8 cellular contexts compared by ENCODE assay signal in the genomic region with DNA sequence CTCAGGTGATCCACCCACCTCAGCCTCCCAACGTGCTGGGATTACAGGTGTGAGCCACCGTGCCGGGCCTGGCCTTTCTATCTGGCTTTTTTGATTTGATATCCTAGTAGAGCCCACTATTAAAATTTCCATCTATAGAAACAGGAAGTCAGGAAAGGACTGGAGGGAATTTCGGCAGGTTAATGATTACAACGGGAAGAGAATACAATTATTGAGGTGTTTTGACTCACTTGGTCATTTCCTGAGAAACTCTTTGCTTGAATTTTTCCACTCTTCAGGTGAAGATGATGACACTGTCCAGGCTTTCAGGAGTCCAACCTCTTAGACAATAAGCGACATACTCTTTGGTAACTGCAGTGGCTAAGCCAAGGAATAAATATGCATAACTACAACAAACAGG. TPM values are rescaled to one million over a fixed set of nuclear protein-coding genes. Genes with fewer than 3 reads are reported as not detected.
DNase-seq lines count a peak whose midpoint lies in the region; ATAC-seq and TF ChIP-seq lines count a peak whose summit lies in the region.

No MANE protein-coding gene starts in this region.

- no peak for DNase-seq in heart left ventricle
- no peak for DNase-seq in cardiac septum (ENCODE audit: low spot score)
- no peak for DNase-seq in MCF 10A (ENCODE audit: unreplicated experiment)
- no peak for DNase-seq in mesothelial cell of epicardium (ENCODE audit: low spot score in 2 of 2, unreplicated experiment in 2 of 2)
- no peak for DNase-seq in OCI-M2 (lab: John Stamatoyannopoulos, UW; ENCODE audit: unreplicated experiment)
- no peak for DNase-seq in effector CD4-positive, alpha-beta T cell

- H3K27me3 Mint-ChIP-seq in MCF 10A (ENCODE audit: insufficient read depth, unreplicated experiment) (no peaks in the 10 kb centered on the region), mesothelial cell of epicardium (ENCODE audit: low read depth) (no peaks in the 10 kb centered on the region)

- H3K4me3 ChIP-seq in heart left ventricle: peak overlapping the region in 9 of 12 donors; percentile 82 to 95 (median 92)
- peak overlapping the region; percentile 90 for H3K4me3 ChIP-seq in urinary bladder (ENCODE audit: low read depth, low read length)

- no peaks in the 10 kb centered on the region for H3K27me3 ChIP-seq in heart left ventricle

- WGBS in heart left ventricle, 4 donors: 76 to 81% (median 80%) methylated on average over 6 of the region's 6 CpGs
- 81% methylated on average over 6 of the region's 6 CpGs for WGBS in urinary bladder

- POLR2A ChIA-PET in MCF 10A (lab: Yijun Ruan, JAX): interaction anchor here (0.6 to 4.6 kb wide), 28 partner anchors 9 to 413 kb away, joined by 3 to 86 read pairs (median 4); no protein-coding TSS in a partner anchor

- H3K4me1 Mint-ChIP-seq in MCF 10A (ENCODE audit: insufficient read depth, unreplicated experiment): peaks cover 16% of the 10 kb centered on the region
- H3K4me1 Mint-ChIP-seq in mesothelial cell of epicardium: peaks cover 32% of the 10 kb centered on the region

- ATAC-seq in heart left ventricle (no peak), HG03469 (IDR thresholded peaks at IDR 0.05; ENCODE audit: unreplicated experiment) (no peak)

- H3K4me1 ChIP-seq in heart left ventricle: peaks cover 0 to 37% (median 21%) of the 10 kb centered on the region in 12 donors
- no peaks in the 10 kb centered on the region for H3K4me1 ChIP-seq in urinary bladder (ENCODE audit: insufficient read depth)

- peaks cover 0 to 7% (median 0%) of the 10 kb centered on the region in 9 donors for H3K36me3 ChIP-seq in heart left ventricle
- H3K36me3 ChIP-seq in urinary bladder (ENCODE audit: insufficient read depth): no peaks in the 10 kb centered on the region

- H3K36me3 Mint-ChIP-seq in MCF 10A (ENCODE audit: insufficient read depth, unreplicated experiment) (peaks cover 7% of the 10 kb centered on the region), mesothelial cell of epicardium (peaks cover under 1% of the 10 kb centered on the region)

- intact Hi-C loops in heart left ventricle (cut with DNase I) (loop anchor here in 7 of 10 donors (2.0 to 10.0 kb wide), 8 partner anchors 76 to 432 kb away; no protein-coding TSS in a partner anchor), cardiac septum (cut with DNase I) (no loop called here), MCF 10A (cut with micrococcal nuclease) (loop anchor here (5.0 kb wide), 1 partner anchor 164 kb away; no protein-coding TSS in a partner anchor)

- H3K27ac Mint-ChIP-seq in MCF 10A (ENCODE audit: low read depth, unreplicated experiment): peak overlapping the region; percentile 99
- H3K27ac Mint-ChIP-seq in mesothelial cell of epicardium: peak overlapping the region; percentile 99

- peak overlapping the region; percentile 85 for H3K4me3 Mint-ChIP-seq in MCF 10A (ENCODE audit: unreplicated experiment)
- H3K4me3 Mint-ChIP-seq in mesothelial cell of epicardium: peak overlapping the region; percentile 94

- no peaks in the 10 kb centered on the region for H3K9me3 ChIP-seq in heart left ventricle

- no peak for TF ChIP-seq POLR2A in heart left ventricle (IDR thresholded peaks at IDR 0.05)

- no TSS peak for BruUV-seq in MCF 10A (replicated peaks; lab: Mats Ljungman, UMichigan)

- H3K9me3 Mint-ChIP-seq in MCF 10A (ENCODE audit: unreplicated experiment): no peaks in the 10 kb centered on the region
- H3K9me3 Mint-ChIP-seq in mesothelial cell of epicardium: no peaks in the 10 kb centered on the region

- no peak for TF ChIP-seq CTCF in heart left ventricle (IDR thresholded peaks at IDR 0.05)
- TF ChIP-seq CTCF in MCF 10A (IDR thresholded peaks at IDR 0.05; ENCODE audit: unreplicated experiment): no peak
- no peak for TF ChIP-seq CTCF in mesothelial cell of epicardium (IDR thresholded peaks at IDR 0.05; ENCODE audit: unreplicated experiment)

- H3K27ac ChIP-seq in heart left ventricle: peak overlapping the region; percentile 93 to 99 (median 98)
- no peak overlapping the region for H3K27ac ChIP-seq in urinary bladder (ENCODE audit: low read depth)

- CTCF ChIA-PET in MCF 10A (lab: Yijun Ruan, JAX): interaction anchor here (0.7 to 1.7 kb wide), 3 partner anchors 14 to 27 kb away, joined by 3 to 7 read pairs (median 3); no protein-coding TSS in a partner anchor

RNA-seq across cellular contexts. Expression of a gene that starts 1.1 kb away (rescaled TPM):
- total RNA-seq in heart left ventricle: 10 to 100 TPM; 26.7 to 49.7 (median 42.7) TPM
- 10 to 100 TPM; 11.5 to 16.3 TPM for polyA plus RNA-seq in heart left ventricle
- 45.4 TPM for total RNA-seq in cardiac septum
- total RNA-seq in MCF 10A (2022): 35.6 and 35.8 TPM in 2 replicates
- total RNA-seq in mesothelial cell of epicardium: 58.1 to 67.3 TPM (median 61.7 TPM) in 3 replicates
- 133 TPM for total RNA-seq in urinary bladder
- 14.8 TPM for polyA plus RNA-seq in urinary bladder
